17 cellular contexts compared by ENCODE assay signal in genomic region chr1:3245768-3246167, GRCh38.
"Had no signal": no experiment of that assay in that cellular context is flagged by ENCODE, and none has a peak within 500 bp of the region (broad histone marks: within the 10 kb centered on the region; RNA-seq: fewer than 3 reads in every experiment).

No MANE protein-coding gene starts in this region.

- H3K4me1 ChIP-seq: colonic mucosa, gastrocnemius medialis, psoas muscle had no signal

- H3K27me3 ChIP-seq: colonic mucosa had no signal

- H3K4me1 Mint-ChIP-seq: naive thymus-derived CD4-positive, alpha-beta T cell had no signal

- H3K27ac Mint-ChIP-seq: naive thymus-derived CD4-positive, alpha-beta T cell had no signal

- H3K9me3 Mint-ChIP-seq: naive thymus-derived CD4-positive, alpha-beta T cell had no signal

- DNase-seq: colonic mucosa; effector CD8-positive, alpha-beta T cell; gastrocnemius medialis; heart right ventricle; kidney glomerular epithelial cell; mammary epithelial cell; naive thymus-derived CD4-positive, alpha-beta T cell; psoas muscle; sigmoid colon; stimulated activated CD4-positive, alpha-beta T cell treated with anti-CD3 and anti-CD28 coated beads, Interleukin-2, amount 100 ng/mL, for 24 hours; stimulated activated naive CD4-positive, alpha-beta T cell; stomach; substantia nigra; trophoblast cell had no signal

- H3K27ac ChIP-seq: colonic mucosa, epithelial cell of prostate, esophagus muscularis mucosa, gastrocnemius medialis, heart right ventricle, psoas muscle, sigmoid colon, skin epidermis had no signal

- H3K4me3 ChIP-seq: colonic mucosa, esophagus muscularis mucosa, gastrocnemius medialis, heart right ventricle, psoas muscle, sigmoid colon, skin epidermis, stomach had no signal

- H3K9me3 ChIP-seq: colonic mucosa, esophagus muscularis mucosa, gastrocnemius medialis, heart right ventricle, psoas muscle, sigmoid colon, stomach had no signal

- H3K4me3 Mint-ChIP-seq: naive thymus-derived CD4-positive, alpha-beta T cell had no signal

- ATAC-seq: gastrocnemius medialis; heart right ventricle; naive thymus-derived CD4-positive, alpha-beta T cell; psoas muscle had no signal

- H3K36me3 ChIP-seq: colonic mucosa, esophagus muscularis mucosa, gastrocnemius medialis, heart right ventricle, sigmoid colon, stomach had no signal

- H3K36me3 Mint-ChIP-seq: naive thymus-derived CD4-positive, alpha-beta T cell had no signal
